Comparison of ENCODE assay signal across 14 cellular contexts in genomic region chr10:76429642-76430041, GRCh38.
DNase-seq lines count a peak whose midpoint lies in the region; TF ChIP-seq lines count a peak whose summit lies in the region.
"Had no signal": no experiment of that assay in that cellular context is flagged by ENCODE, and none has a peak within 500 bp of the region (broad histone marks: within the 10 kb centered on the region; RNA-seq: fewer than 3 reads in every experiment).

No MANE protein-coding gene starts in this region.

- H3K36me3 ChIP-seq in neural cell (ENCODE audit: insufficient read depth, low read length) (no peaks in the 10 kb centered on the region), tibial nerve (no peaks in the 10 kb centered on the region)

- H3K27me3 ChIP-seq in neural cell (ENCODE audit: insufficient read depth, low read depth, low read length) (no peaks in the 10 kb centered on the region), tibial nerve (no peaks in the 10 kb centered on the region)

- peak overlapping the region; percentile 45 for H3K4me2 ChIP-seq in neural cell (ENCODE audit: low read length)

- H3K27ac ChIP-seq in neural cell (ENCODE audit: low read length) (peak overlapping the region; percentile 54), tibial nerve (peak overlapping the region; percentile 3 to 75 (median 41))
- H3K27ac ChIP-seq: psoas muscle had no signal

- TF ChIP-seq CTCF in neural cell (IDR thresholded peaks at IDR 0.05; ENCODE audit: poor library complexity, severe bottlenecking), result no peak
- no peak for TF ChIP-seq CTCF in tibial nerve (IDR thresholded peaks at IDR 0.05)

- H3F3A ChIP-seq in neural cell (ENCODE audit: insufficient read depth, low read length, poor library complexity, severe bottlenecking), result no peaks in the 10 kb centered on the region

- H3K79me2 ChIP-seq in neural cell (replicated peaks; ENCODE audit: insufficient read depth, low read length), result no peaks in the 10 kb centered on the region

- H3K4me1 ChIP-seq in tibial nerve, result peaks cover 0 to 44% (median 19%) of the 10 kb centered on the region in 4 donors

- H3K4me3 ChIP-seq in neural cell (ENCODE audit: low read length), result peak overlapping the region; percentile 51
- H3K4me3 ChIP-seq in tibial nerve, result peak overlapping the region in 1 of 4 donors; percentile 4
- H3K4me3 ChIP-seq: psoas muscle had no signal

- TF ChIP-seq POLR2A in tibial nerve (IDR thresholded peaks at IDR 0.05), result no peak

- no peaks in the 10 kb centered on the region for H3K9me2 ChIP-seq in neural cell (ENCODE audit: insufficient read depth, low read length)

- TF ChIP-seq EP300 in neural cell (conservative IDR thresholded peaks at IDR 0.05; ENCODE audit: poor library complexity, severe bottlenecking) (no peak), tibial nerve (IDR thresholded peaks at IDR 0.05) (no peak)

- peak overlapping the region; percentile 18 for H3K9ac ChIP-seq in neural cell (ENCODE audit: low read length)

- WGBS in tibial nerve, 2 donors, result 13 to 19% methylated on average over 5 of the region's 5 CpGs

- H3K9me3 ChIP-seq in neural cell (ENCODE audit: low read length), result no peaks in the 10 kb centered on the region
- H3K9me3 ChIP-seq in tibial nerve, result peaks cover 0 to 2% (median 0%) of the 10 kb centered on the region in 4 donors
- H3K9me3 ChIP-seq: psoas muscle had no signal

- no peak overlapping the region for H2AFZ ChIP-seq in neural cell (ENCODE audit: low read depth, low read length)

- H4K20me1 ChIP-seq in neural cell (ENCODE audit: insufficient read depth), result no peaks in the 10 kb centered on the region

- TF ChIP-seq RAD21 in neural cell (conservative IDR thresholded peaks at IDR 0.05), result no peak

- DNase-seq in SK-N-DZ (ENCODE audit: low spot score) (peak; percentile 50), fibroblast of gingiva (ENCODE audit: low read depth) (peak; percentile 12), tibial nerve (ENCODE audit: low spot score in 2 of 2) (no peak), islet precursor cell (no peak)
- no peak for DNase-seq in activated CD4-positive, alpha-beta T cell treated with anti-CD3 and anti-CD28 coated beads, Interleukin-2, amount 50 U/mL, for 4 hours
- DNase-seq in activated naive CD4-positive, alpha-beta T cell treated with Interleukin-2 at 50 U/mL for 16 hours, result no peak
- DNase-seq: activated CD8-positive, alpha-beta T cell treated with anti-CD3 and anti-CD28 coated beads, Interleukin-2, amount 10 ng/mL, durations not matched to agents 7 days and 5 days; CD8-positive, alpha-beta memory T cell; Kasumi-1; OCI-M1; psoas muscle; stimulated activated CD4-positive, alpha-beta T cell treated with anti-CD3 and anti-CD28 coated beads, Interleukin-4, amount 100 ng/mL, for 4 hours; stimulated activated naive CD8-positive, alpha-beta T cell treated with anti-CD3 and anti-CD28 coated beads, Interleukin-15, amount 100 ng/mL, for 72 hours had no signal

TF ChIP-seq in neural cell, 6 proteins besides CTCF, POLR2A, EP300 and RAD21:
- no peak for TF ChIP-seq POLR2AphosphoS5 (IDR thresholded peaks at IDR 0.05)
- no peak for TF ChIP-seq EZH2 (IDR thresholded peaks at IDR 0.05; ENCODE audit: borderline replicate concordance, insufficient read depth, low read length, poor library complexity, severe bottlenecking)
- TF ChIP-seq SMC3 (conservative IDR thresholded peaks at IDR 0.05; ENCODE audit: poor library complexity), result no peak
- no peak for TF ChIP-seq TAF1 (IDR thresholded peaks at IDR 0.05; ENCODE audit: low read depth)
- no peak for TF ChIP-seq REST (IDR thresholded peaks at IDR 0.05; ENCODE audit: borderline replicate concordance)
- TF ChIP-seq MXI1 (conservative IDR thresholded peaks at IDR 0.05; ENCODE audit: poor library complexity, severe bottlenecking), result no peak

Comparison
In these comparisons a context has a peak if more than half of its experiments do, and no peak if none do; other contexts are left out.
1. DNase-seq: peak in SK-N-DZ (single experiment) and fibroblast of gingiva (single experiment); none in tibial nerve (0 of 2), activated CD4-positive, alpha-beta T cell treated with anti-CD3 and anti-CD28 coated beads, Interleukin-2, amount 50 U/mL, for 4 hours (0 of 2), islet precursor cell (single experiment) and activated naive CD4-positive, alpha-beta T cell treated with Interleukin-2 at 50 U/mL for 16 hours (single experiment).